Comparison of ENCODE assay signal across 15 cellular contexts in the genomic region with DNA sequence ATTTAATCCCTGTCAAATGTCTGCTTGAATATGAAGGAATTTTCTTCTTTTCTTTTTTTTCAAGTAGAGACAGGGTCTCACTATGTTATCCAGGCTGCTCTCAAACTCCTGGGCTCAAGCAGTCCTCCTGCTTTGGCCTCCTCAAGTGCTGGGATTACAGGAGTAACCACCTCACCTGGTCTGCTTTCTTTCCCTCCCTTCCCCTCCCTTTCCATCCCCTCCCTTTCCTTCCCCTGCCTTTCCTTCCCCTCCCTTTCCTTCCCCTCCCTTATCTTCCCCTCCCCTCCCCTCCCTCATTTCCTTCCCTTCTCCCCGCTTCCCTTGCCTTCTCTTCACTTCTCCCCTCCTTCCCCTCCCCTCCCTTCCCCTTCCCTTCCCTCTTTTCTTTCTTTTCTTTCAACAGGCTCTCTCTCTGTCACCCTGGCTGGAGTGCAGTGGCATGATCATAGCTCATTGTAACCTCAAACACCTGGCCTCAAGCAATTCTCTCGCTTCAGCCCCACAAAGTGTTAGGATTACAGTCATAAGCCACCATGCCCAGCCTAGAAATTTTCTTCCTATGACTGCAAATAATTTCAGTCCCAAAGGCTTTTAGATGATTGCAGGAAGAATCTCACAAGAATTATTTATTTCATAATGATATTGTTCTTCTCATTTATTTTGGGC.
DNase-seq lines count a peak whose midpoint lies in the region; TF ChIP-seq lines count a peak whose summit lies in the region.
"Had no signal": no experiment of that assay in that cellular context is flagged by ENCODE, and none has a peak within 500 bp of the region (broad histone marks: within the 10 kb centered on the region; RNA-seq: fewer than 3 reads in every experiment).

No MANE protein-coding gene starts in this region.

- DNase-seq in Caco-2 (no peak), Peyer's patch (no peak), hepatocyte (ENCODE audit: low spot score) (no peak), germinal center (ENCODE audit: low spot score) (no peak), NCI-H2107 treated with DMSO at 0.1 percent for 48 hours (lab: John Stamatoyannopoulos, UW; ENCODE audit: unreplicated experiment) (no peak), T-helper 2 cell (no peak)
- DNase-seq in effector memory CD4-positive, alpha-beta T cell: no peak
- DNase-seq: ACHN; Calu3; CD4-positive, CD25-positive, alpha-beta regulatory T cell; DMS 273 treated with DMSO at 0.1 percent for 48 hours; HCEC 1CT had no signal

- H3K27ac Mint-ChIP-seq in Caco-2 (ENCODE audit: unreplicated experiment) (peak overlapping the region; percentile 74), nephron (peak overlapping the region in 2 of 3 experiments; percentile 37 to 61)
- H3K27ac Mint-ChIP-seq: CD4-positive, CD25-positive, alpha-beta regulatory T cell had no signal

- CTCF ChIA-PET in Caco-2 (lab: Charles Lee): no interaction called here

- no peaks in the 10 kb centered on the region for H3K79me2 ChIP-seq in hepatocyte

- POLR2A ChIA-PET in Caco-2 (lab: Charles Lee): no interaction called here

- intact Hi-C loops in Caco-2 (cut with micrococcal nuclease; ENCODE audit: unreplicated experiment): no loop called here

- H3K27me3 Mint-ChIP-seq in Caco-2 (ENCODE audit: insufficient read depth, unreplicated experiment) (no peaks in the 10 kb centered on the region), nephron (ENCODE audit: low read depth) (no peaks in the 10 kb centered on the region)

- no peaks in the 10 kb centered on the region for H3K9me3 Mint-ChIP-seq in Caco-2 (ENCODE audit: unreplicated experiment)
- no peaks in the 10 kb centered on the region for H3K9me3 Mint-ChIP-seq in nephron

- BruUV-seq in Caco-2 (replicated peaks; lab: Mats Ljungman, UMichigan): no TSS peak

- H3K36me3 ChIP-seq in Caco-2 (ENCODE audit: control insufficient read depth, insufficient read depth, low read length) (no peaks in the 10 kb centered on the region), Peyer's patch (no peaks in the 10 kb centered on the region), hepatocyte (replicated peaks; ENCODE audit: insufficient read depth, low read depth) (no peaks in the 10 kb centered on the region)
- no peaks in the 10 kb centered on the region for H3K36me3 ChIP-seq in effector memory CD4-positive, alpha-beta T cell (ENCODE audit: control insufficient read depth, insufficient read depth, low read length)

- H4K20me1 ChIP-seq in hepatocyte (ENCODE audit: insufficient read depth, poor library complexity, severe bottlenecking): no peaks in the 10 kb centered on the region
- H4K20me1 ChIP-seq: BLaER1 treated with 17β-estradiol and CSF1 and Interleukin-3, amounts not matched to agents 10 nM and 100 nM had no signal

- WGBS in hepatocyte (ENCODE audit: low lambda C conversion rate, missing lambda C conversion rate): 88% methylated on average over 1 of the region's 2 CpGs

- TF ChIP-seq CTCF in Caco-2 (IDR thresholded peaks at IDR 0.05; ENCODE audit: insufficient read depth in 1 of 2, low read depth in 1 of 2, low read length in 1 of 2, severe bottlenecking in 1 of 2, unreplicated experiment in 1 of 2) (no peak), Peyer's patch (IDR thresholded peaks at IDR 0.05) (no peak), hepatocyte (IDR thresholded peaks at IDR 0.05; ENCODE audit: poor library complexity) (no peak), nephron (IDR thresholded peaks at IDR 0.05; ENCODE audit: unreplicated experiment in 3 of 3) (no peak)

- H3K4me3 ChIP-seq in Caco-2 (ENCODE audit: low read depth, low read length) (no peak overlapping the region), Peyer's patch (peak overlapping the region in 2 of 4 donors; percentile 45 to 51), hepatocyte (no peak overlapping the region)
- no peak overlapping the region for H3K4me3 ChIP-seq in effector memory CD4-positive, alpha-beta T cell (ENCODE audit: insufficient read depth, low read depth, low read length, poor library complexity, severe bottlenecking)
- H3K4me3 ChIP-seq: BLaER1 treated with 17β-estradiol and CSF1 and Interleukin-3, amounts not matched to agents 10 nM and 100 nM had no signal

- H3K9me3 ChIP-seq in Caco-2: peaks cover 4% of the 10 kb centered on the region; the same call in 1 of the 2 replicates
- no peaks in the 10 kb centered on the region for H3K9me3 ChIP-seq in Peyer's patch
- no peaks in the 10 kb centered on the region for H3K9me3 ChIP-seq in hepatocyte (ENCODE audit: low read depth)
- H3K9me3 ChIP-seq in effector memory CD4-positive, alpha-beta T cell (ENCODE audit: control insufficient read depth, low read length): no peaks in the 10 kb centered on the region

- H3K27me3 ChIP-seq in Caco-2 (replicated peaks; ENCODE audit: control insufficient read depth, insufficient read depth, low read length) (no peaks in the 10 kb centered on the region), Peyer's patch (no peaks in the 10 kb centered on the region), hepatocyte (no peaks in the 10 kb centered on the region)
- H3K27me3 ChIP-seq in effector memory CD4-positive, alpha-beta T cell (replicated peaks; ENCODE audit: control insufficient read depth, insufficient read depth, low read length, poor library complexity, severe bottlenecking): no peaks in the 10 kb centered on the region
- H3K27me3 ChIP-seq: BLaER1 treated with 17β-estradiol and CSF1 and Interleukin-3, amounts not matched to agents 10 nM and 100 nM had no signal

- H3K4me3 Mint-ChIP-seq in Caco-2 (ENCODE audit: unreplicated experiment) (peak overlapping the region; percentile 55), nephron (no peak overlapping the region)
- H3K4me3 Mint-ChIP-seq: CD4-positive, CD25-positive, alpha-beta regulatory T cell had no signal

- no peak for TF ChIP-seq POLR2A in Peyer's patch (IDR thresholded peaks at IDR 0.05)

- no peak overlapping the region for H2AFZ ChIP-seq in hepatocyte

- H3K4me1 ChIP-seq in Caco-2 (peaks cover 39% of the 10 kb centered on the region), Peyer's patch (no peaks in the 10 kb centered on the region), hepatocyte (ENCODE audit: insufficient read depth) (peaks cover 16% of the 10 kb centered on the region)
- H3K4me1 ChIP-seq in effector memory CD4-positive, alpha-beta T cell (ENCODE audit: control insufficient read depth, insufficient read depth, low read length, poor library complexity, severe bottlenecking): no peaks in the 10 kb centered on the region

- H3K4me1 Mint-ChIP-seq in Caco-2 (ENCODE audit: low read depth, unreplicated experiment) (peaks cover 39% of the 10 kb centered on the region), nephron (peaks cover 46% of the 10 kb centered on the region)
- H3K4me1 Mint-ChIP-seq: CD4-positive, CD25-positive, alpha-beta regulatory T cell had no signal

- peaks cover 14% of the 10 kb centered on the region for H3K36me3 Mint-ChIP-seq in Caco-2 (ENCODE audit: insufficient read depth, unreplicated experiment)
- H3K36me3 Mint-ChIP-seq in nephron (ENCODE audit: low read depth): peaks cover 35% of the 10 kb centered on the region
- H3K36me3 Mint-ChIP-seq: CD4-positive, CD25-positive, alpha-beta regulatory T cell had no signal

- peak overlapping the region in 3 of 4 donors; percentile 62 to 92 (median 81) for H3K27ac ChIP-seq in Peyer's patch
- peak overlapping the region; percentile 92 for H3K27ac ChIP-seq in hepatocyte
- H3K27ac ChIP-seq in effector memory CD4-positive, alpha-beta T cell (ENCODE audit: insufficient read depth, low read length, poor library complexity, severe bottlenecking): no peak overlapping the region
- H3K27ac ChIP-seq: BLaER1 treated with 17β-estradiol and CSF1 and Interleukin-3, amounts not matched to agents 10 nM and 100 nM; HL-60 had no signal

- H3K4me2 ChIP-seq in hepatocyte: peak overlapping the region; percentile 62
- H3K4me2 ChIP-seq: BLaER1 treated with 17β-estradiol and CSF1 and Interleukin-3, amounts not matched to agents 10 nM and 100 nM had no signal

- no peaks in the 10 kb centered on the region for H3K9me2 ChIP-seq in hepatocyte (replicated peaks; ENCODE audit: insufficient read depth)
